Comparison of ENCODE assay signal across 9 cellular contexts in the genomic region with DNA sequence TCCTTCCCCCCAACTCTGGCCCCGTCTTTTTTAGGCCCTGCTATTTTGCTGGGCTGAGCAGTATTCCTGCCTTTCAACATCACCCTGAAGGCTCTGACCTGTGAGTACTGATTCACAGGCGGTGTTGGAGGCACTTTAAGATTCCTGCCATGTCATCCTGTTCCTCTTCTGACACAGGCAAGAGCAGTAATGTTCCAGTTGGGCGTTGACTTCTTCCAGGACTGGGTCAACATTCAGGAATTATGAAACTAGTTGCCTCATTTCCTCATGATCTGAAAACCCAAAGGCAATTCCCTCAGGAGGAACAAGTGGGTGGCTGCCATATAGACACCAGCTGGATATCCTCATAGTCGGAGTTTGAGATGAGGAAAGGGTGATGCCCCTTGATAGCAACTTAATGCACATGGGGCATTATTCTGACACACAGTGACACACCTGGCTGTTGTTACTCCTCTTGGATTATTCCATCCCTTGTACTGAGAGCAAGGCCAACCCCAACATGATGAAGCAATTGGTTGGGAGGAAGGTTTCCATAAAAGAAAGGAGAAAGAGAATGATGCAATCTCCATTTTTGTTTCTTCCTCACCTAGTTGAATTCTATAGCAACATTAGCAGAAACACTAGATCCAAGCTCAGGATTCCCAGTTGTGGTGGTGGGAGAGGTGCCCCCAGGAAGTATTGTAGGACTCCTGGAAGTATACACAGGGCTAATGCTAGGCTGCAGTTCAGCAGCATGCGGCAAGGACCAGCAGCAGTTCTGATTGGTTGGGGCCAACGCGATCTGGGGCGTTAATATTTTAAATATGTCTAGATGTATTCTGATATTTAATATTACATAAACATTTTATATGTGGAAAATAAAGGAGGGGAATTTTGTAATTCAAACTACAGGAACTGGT. TPM values are rescaled to one million over a fixed set of nuclear protein-coding genes. Genes with fewer than 3 reads are reported as not detected.
DNase-seq lines count a peak whose midpoint lies in the region; ATAC-seq, FAIRE-seq and TF ChIP-seq lines count a peak whose summit lies in the region.
"Had no signal": no experiment of that assay in that cellular context is flagged by ENCODE, and none has a peak within 500 bp of the region (broad histone marks: within the 10 kb centered on the region; RNA-seq: fewer than 3 reads in every experiment).

No MANE protein-coding gene starts in this region.

- FAIRE-seq in A549 (lab: Jason Lieb, UNC) (no peak), D721Med (lab: Jason Lieb, UNC) (no peak)

- ATAC-seq in A549 (peak; percentile 71 to 80), GM19395 (IDR thresholded peaks at IDR 0.05; ENCODE audit: unreplicated experiment) (no peak), GM21723 (IDR thresholded peaks at IDR 0.05; ENCODE audit: unreplicated experiment) (no peak)

- peak overlapping the region; percentile 70 to 80 for H3K27ac ChIP-seq in A549
- peak overlapping the region; percentile 68 to 84 for H3K27ac ChIP-seq in mucosa of rectum (ENCODE audit: low read depth in 2 of 2, low read length in 2 of 2)

- DNase-seq in A549 (ENCODE audit: low read depth in 1 of 2, low spot score in 1 of 2) (peak in 1 of 2 experiments; percentile 86), HT1080 (ENCODE audit: low read depth) (peak; percentile 36), dermis blood vessel endothelial cell (peak; percentile 41), KG1 (lab: John Stamatoyannopoulos, UW) (no peak), D721Med (ENCODE audit: insufficient read length, low spot score) (no peak)
- DNase-seq: NCI-H1048 had no signal

- H3K9ac ChIP-seq in mucosa of rectum (ENCODE audit: low read depth in 1 of 2, low read length in 2 of 2) = peak overlapping the region in 1 of 2 donors; percentile 18

- H3K27me3 ChIP-seq in mucosa of rectum (ENCODE audit: control insufficient read depth in 2 of 2, insufficient read depth in 2 of 2, low read length in 2 of 2) = no peaks in the 10 kb centered on the region

- TF ChIP-seq EP300 in A549 (IDR thresholded peaks at IDR 0.05) = peak in 1 of 2 experiments; percentile 49; a peak in 1 of 5 replicates

- peak overlapping the region; percentile 33 for H3K4me2 ChIP-seq in A549

- H3K4me3 ChIP-seq in A549 (no peak overlapping the region), mucosa of rectum (ENCODE audit: low read length in 2 of 2) (no peak overlapping the region)

- no peak for TF ChIP-seq POLR2A in A549 (IDR thresholded peaks at IDR 0.05; ENCODE audit: low read length)

- TF ChIP-seq RAD21 in A549 (conservative IDR thresholded peaks at IDR 0.05 in 1 of 2, IDR thresholded peaks at IDR 0.05 in 1 of 2) = no peak

- 71% methylated on average over 8 of the region's 8 CpGs for WGBS in A549 (ENCODE audit: missing lambda C conversion rate)

- POLR2A ChIA-PET in A549 (lab: Yijun Ruan, JAX) = interaction anchor here (1.6 kb wide), 1 partner anchor 19 kb away, joined by 5 read pairs; a partner anchor contains a TSS

- TF ChIP-seq CTCF in A549 (IDR thresholded peaks at IDR 0.05) = no peak
- TF ChIP-seq CTCF in D721Med (IDR thresholded peaks at IDR 0.05; ENCODE audit: insufficient read depth, missing control alignments) = no peak

- H3K4me1 ChIP-seq in A549 = peaks cover 46% of the 10 kb centered on the region
- H3K4me1 ChIP-seq in mucosa of rectum (ENCODE audit: control insufficient read depth in 2 of 2, insufficient read depth in 2 of 2, low read length in 2 of 2) = peaks cover 11 to 28% of the 10 kb centered on the region in 2 donors

- CTCF ChIA-PET in A549 (lab: Yijun Ruan, JAX) = interaction anchor here (0.7 to 23.4 kb wide), 3 partner anchors 14 to 195 kb away, joined by 3 to 469 read pairs (median 4); a partner anchor contains a TSS

- H3K36me3 ChIP-seq in mucosa of rectum (ENCODE audit: control insufficient read depth in 2 of 2, insufficient read depth in 2 of 2, low read length in 2 of 2) = no peaks in the 10 kb centered on the region

- H3K9me3 ChIP-seq in A549 (no peaks in the 10 kb centered on the region), mucosa of rectum (ENCODE audit: control insufficient read depth in 2 of 2, low read length in 2 of 2) (no peaks in the 10 kb centered on the region)

TF ChIP-seq in A549, 52 proteins besides CTCF, POLR2A, EP300 and RAD21:
- TF ChIP-seq ZC3H11A (IDR thresholded peaks at IDR 0.05) = no peak
- TF ChIP-seq, protein P1, sequence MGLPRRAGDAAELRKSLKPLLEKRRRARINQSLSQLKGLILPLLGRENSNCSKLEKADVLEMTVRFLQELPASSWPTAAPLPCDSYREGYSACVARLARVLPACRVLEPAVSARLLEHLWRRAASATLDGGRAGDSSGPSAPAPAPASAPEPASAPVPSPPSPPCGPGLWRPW (IDR thresholded peaks at IDR 0.05) = 0 out of 2 replicates have a peak, but pooled peaks have one; percentile 34
- 0 out of 2 replicates have a peak, but pooled peaks have one; percentile 23 for TF ChIP-seq JUNB (IDR thresholded peaks at IDR 0.05)
- no peak for TF ChIP-seq FOSL2 (IDR thresholded peaks at IDR 0.05)
- TF ChIP-seq FOSL2 (CRISPR knock-in tag; IDR thresholded peaks at IDR 0.05) = peak; percentile 47
- TF ChIP-seq MAZ (IDR thresholded peaks at IDR 0.05; ENCODE audit: borderline replicate concordance, low read depth, low read length) = no peak
- TF ChIP-seq MAFK (IDR thresholded peaks at IDR 0.05; ENCODE audit: partially characterized antibody) = peak; percentile 93
- TF ChIP-seq TFCP2L1 (CRISPR knock-in tag; IDR thresholded peaks at IDR 0.05) = no peak
- TF ChIP-seq EHF (CRISPR knock-in tag; IDR thresholded peaks at IDR 0.05) = no peak
- peak; percentile 82 for TF ChIP-seq NFE2L2 (conservative IDR thresholded peaks at IDR 0.05; ENCODE audit: low read length)
- TF ChIP-seq CHD4 (IDR thresholded peaks at IDR 0.05; ENCODE audit: borderline replicate concordance) = no peak
- TF ChIP-seq, protein P2, sequence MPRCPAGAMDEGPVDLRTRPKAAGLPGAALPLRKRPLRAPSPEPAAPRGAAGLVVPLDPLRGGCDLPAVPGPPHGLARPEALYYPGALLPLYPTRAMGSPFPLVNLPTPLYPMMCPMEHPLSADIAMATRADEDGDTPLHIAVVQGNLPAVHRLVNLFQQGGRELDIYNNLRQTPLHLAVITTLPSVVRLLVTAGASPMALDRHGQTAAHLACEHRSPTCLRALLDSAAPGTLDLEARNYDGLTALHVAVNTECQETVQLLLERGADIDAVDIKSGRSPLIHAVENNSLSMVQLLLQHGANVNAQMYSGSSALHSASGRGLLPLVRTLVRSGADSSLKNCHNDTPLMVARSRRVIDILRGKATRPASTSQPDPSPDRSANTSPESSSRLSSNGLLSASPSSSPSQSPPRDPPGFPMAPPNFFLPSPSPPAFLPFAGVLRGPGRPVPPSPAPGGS (IDR thresholded peaks at IDR 0.05) = peak; percentile 30; the same call in 1 of the 3 replicates
- no peak for TF ChIP-seq SREBF2 (IDR thresholded peaks at IDR 0.05)
- peak in 1 of 2 experiments; percentile 61; a peak in 2 of 4 replicates for TF ChIP-seq CEBPB (IDR thresholded peaks at IDR 0.05)

RNA-seq across cellular contexts. Expression of a gene that starts 19.6 kb away (rescaled TPM):
- 329 and 381 TPM in 2 replicates for polyA plus RNA-seq in A549 (2011; rRNA removed)
- 165 and 222 TPM in 2 replicates for polyA plus RNA-seq in A549 (2012; cell fraction: cytosol; rRNA removed)
- 49.6 and 81.8 TPM in 2 replicates for polyA plus RNA-seq in A549 (2012; cell fraction: nucleus; rRNA removed)
- 96.4 to 113 TPM (median 106 TPM) in 3 replicates for polyA plus RNA-seq in A549 (2017; fragmentation: RNase III; extraction: RNeasy Plus Mini Kit Qiagen cat#74134 plus additional on column Dnase treatment)
- 97.8 and 196 TPM in 2 replicates for polyA minus RNA-seq in A549 (2011; rRNA and poly(A)+ RNA removed)
- 37.5 and 46.3 TPM in 2 replicates for total RNA-seq in HT1080 (2014; rRNA removed; shearing (Covaris generic))
- 69.2 and 92.5 TPM in 2 replicates for polyA plus RNA-seq in HT1080 (2015; cell fraction: cytosol; rRNA removed)
- 34.1 and 45.8 TPM in 2 replicates for polyA plus RNA-seq in HT1080 (2015; cell fraction: nucleus; rRNA removed)
- total RNA-seq in dermis blood vessel endothelial cell = 18.3 and 26.0 TPM in 2 replicates

Comparison
In these comparisons a context has a peak if more than half of its experiments do, and no peak if none do; other contexts are left out.
1. ATAC-seq: peak in A549 (2 of 2); none in GM19395 (single experiment) and GM21723 (single experiment).
2. DNase-seq: peak in HT1080 (single experiment) and dermis blood vessel endothelial cell (single experiment); none in KG1 (single experiment) and D721Med (single experiment).